Comparison of ENCODE assay signal across 16 cellular contexts in the genomic region with DNA sequence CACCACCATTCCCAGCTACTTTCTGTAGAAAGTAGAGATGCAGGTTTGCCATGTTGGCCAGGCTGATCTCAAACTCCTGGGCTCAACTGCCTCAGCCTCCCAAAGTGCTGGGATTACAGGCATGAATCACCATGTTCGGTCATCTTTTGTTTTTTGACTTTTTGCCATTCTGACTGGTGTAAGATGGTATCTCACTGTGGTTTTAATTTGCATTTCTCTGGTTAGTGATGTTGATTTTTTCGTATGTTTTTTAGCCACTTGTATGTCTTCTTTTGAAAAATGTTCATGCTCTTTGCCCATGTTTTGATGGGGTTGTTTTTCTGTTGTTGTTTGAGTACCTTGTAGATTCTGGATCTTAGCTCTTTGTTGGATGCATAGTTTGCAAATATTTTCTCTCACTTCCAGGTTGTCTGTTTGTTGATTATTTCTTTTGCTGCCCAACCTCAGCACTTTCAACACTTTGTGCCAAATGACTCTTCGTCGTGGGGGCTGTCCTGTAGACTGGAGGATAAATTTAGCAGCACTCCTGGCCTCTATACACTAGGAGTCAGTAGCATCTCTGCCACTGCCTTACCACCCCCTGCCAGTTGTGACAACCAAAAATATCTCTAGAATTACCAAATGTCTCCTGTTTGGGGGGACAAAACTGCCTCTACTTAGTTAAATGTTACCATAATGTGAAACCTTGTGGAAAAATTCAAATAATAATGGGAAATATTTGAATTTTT. TPM values are rescaled to one million over a fixed set of nuclear protein-coding genes. Genes with fewer than 3 reads are reported as not detected.
DNase-seq lines count a peak whose midpoint lies in the region; ATAC-seq, FAIRE-seq and TF ChIP-seq lines count a peak whose summit lies in the region.
"Had no signal": no experiment of that assay in that cellular context is flagged by ENCODE, and none has a peak within 500 bp of the region (broad histone marks: within the 10 kb centered on the region; RNA-seq: fewer than 3 reads in every experiment).

No MANE protein-coding gene starts in this region.

- no peaks in the 10 kb centered on the region for H3K9me3 ChIP-seq in GM12878 (replicated peaks; ENCODE audit: control insufficient read depth, insufficient read depth, low read length)
- H3K9me3 ChIP-seq: tibial artery had no signal

- no peaks in the 10 kb centered on the region for H3K9me3 Mint-ChIP-seq in activated CD4-positive, alpha-beta T cell treated with anti-CD3 and anti-CD28 coated beads for 36 hours (ENCODE audit: low read depth)
- H3K9me3 Mint-ChIP-seq: nephron had no signal

- H3K27ac Mint-ChIP-seq in activated CD4-positive, alpha-beta T cell treated with anti-CD3 and anti-CD28 coated beads for 36 hours = no peak overlapping the region
- H3K27ac Mint-ChIP-seq: nephron had no signal

- POLR2A ChIA-PET in activated CD4-positive, alpha-beta T cell treated with anti-CD3 and anti-CD28 coated beads for 36 hours (lab: Charles Lee) = interaction anchor here (0.6 kb wide), 1 partner anchor 28 kb away, joined by 3 read pairs; no protein-coding TSS in a partner anchor
- POLR2A ChIA-PET in GM12878 (lab: Charles Lee) = no interaction called here

- CTCF ChIA-PET in activated CD4-positive, alpha-beta T cell treated with anti-CD3 and anti-CD28 coated beads for 36 hours (lab: Charles Lee) = no interaction called here
- CTCF ChIA-PET in GM12878 (lab: Yijun Ruan, JAX) = interaction anchor here (0.9 to 3.1 kb wide), 3 partner anchors 8 to 190 kb away, joined by 3 to 10 read pairs (median 4); no protein-coding TSS in a partner anchor

- FAIRE-seq in GM12878 (lab: Jason Lieb, UNC) = no peak
- FAIRE-seq: A204.1 had no signal

- H3K79me2 ChIP-seq in GM12878 (ENCODE audit: control insufficient read depth, insufficient read depth, low read length) = no peaks in the 10 kb centered on the region

- H3K4me3 Mint-ChIP-seq in activated CD4-positive, alpha-beta T cell treated with anti-CD3 and anti-CD28 coated beads for 36 hours = no peak overlapping the region
- H3K4me3 Mint-ChIP-seq: nephron had no signal

- H2AFZ ChIP-seq in GM12878 (ENCODE audit: control insufficient read depth, low read depth, low read length) = no peak overlapping the region

- no peaks in the 10 kb centered on the region for H3K4me1 ChIP-seq in GM12878 (ENCODE audit: control insufficient read depth, insufficient read depth, low read length)
- H3K4me1 ChIP-seq: tibial artery had no signal

- H4K20me1 ChIP-seq in GM12878 (ENCODE audit: control insufficient read depth, insufficient read depth) = no peaks in the 10 kb centered on the region

- H3K4me1 Mint-ChIP-seq in activated CD4-positive, alpha-beta T cell treated with anti-CD3 and anti-CD28 coated beads for 36 hours = peaks cover 9% of the 10 kb centered on the region

- no peak overlapping the region for H3K4me2 ChIP-seq in GM12878 (ENCODE audit: control insufficient read depth, insufficient read depth)

- no peak for TF ChIP-seq POLR2A in GM12878 (IDR thresholded peaks at IDR 0.05; ENCODE audit: low read depth, low read length)

- H3K36me3 Mint-ChIP-seq in activated CD4-positive, alpha-beta T cell treated with anti-CD3 and anti-CD28 coated beads for 36 hours (ENCODE audit: low read depth) = no peaks in the 10 kb centered on the region

- DNase-seq in activated CD4-positive, alpha-beta T cell treated with anti-CD3 and anti-CD28 coated beads for 36 hours = no peak
- no peak for DNase-seq in activated CD4-positive, alpha-beta T cell treated with anti-CD3 and anti-CD28 coated beads for 1 hour
- no peak for DNase-seq in GM12878 (ENCODE audit: low read depth, low spot score)
- DNase-seq in renal cortical epithelial cell (ENCODE audit: low read depth) = peak; percentile 36
- DNase-seq in NCI-H1105 (lab: John Stamatoyannopoulos, UW) = no peak
- DNase-seq in NCI-H774 (lab: John Stamatoyannopoulos, UW) = no peak
- no peak for DNase-seq in NCI-H2029 (lab: John Stamatoyannopoulos, UW)
- DNase-seq: activated gamma-delta T cell; effector CD8-positive, alpha-beta T cell; NCI-H1048; stimulated activated CD4-positive, alpha-beta T cell treated with anti-CD3 and anti-CD28 coated beads, Interleukin-1b, Interleukin-23, amount 100 ng/mL, for 48 hours; T1000; tibial artery had no signal

- H3K27me3 Mint-ChIP-seq in activated CD4-positive, alpha-beta T cell treated with anti-CD3 and anti-CD28 coated beads for 36 hours = peaks cover 5% of the 10 kb centered on the region

- no peak overlapping the region for H3K9ac ChIP-seq in GM12878 (ENCODE audit: control insufficient read depth, insufficient read depth, low read length)

- SMC1A ChIA-PET in GM12878 (lab: Charles Lee; ENCODE audit: uncharacterized antibody, unreplicated experiment) = no interaction called here

- no peak for TF ChIP-seq EP300 in GM12878 (IDR thresholded peaks at IDR 0.05; ENCODE audit: borderline replicate concordance in 1 of 2, control insufficient read depth in 1 of 2, low read depth in 2 of 2, low read length in 2 of 2)

- ATAC-seq in activated CD4-positive, alpha-beta T cell treated with anti-CD3 and anti-CD28 coated beads for 36 hours = peak; percentile 71
- ATAC-seq in HG03439 (IDR thresholded peaks at IDR 0.05; ENCODE audit: unreplicated experiment) = peak; percentile 56
- ATAC-seq in GM12878 = peak; percentile 75

- 16% methylated on average over 4 of the region's 4 CpGs for WGBS in GM12878 (ENCODE audit: insufficient coverage, insufficient replicate concordance, low lambda C conversion rate, missing lambda C conversion rate)

- no peaks in the 10 kb centered on the region for H3K27me3 ChIP-seq in GM12878 (replicated peaks in 1 of 2; ENCODE audit: control insufficient read depth in 2 of 2, insufficient read depth in 2 of 2, low read length in 1 of 2)
- H3K27me3 ChIP-seq: tibial artery had no signal

- no peak overlapping the region for H3K4me3 ChIP-seq in GM12878
- H3K4me3 ChIP-seq: tibial artery had no signal

- in situ Hi-C loops in GM12878 (cut with MboI) = no loop called here

- no peak for TF ChIP-seq RAD21 in GM12878 (IDR thresholded peaks at IDR 0.05; ENCODE audit: insufficient read depth, low read depth, low read length)

- no TSS peak for BruUV-seq in GM12878 (replicated peaks; lab: Mats Ljungman, UMichigan)

- TF ChIP-seq CTCF in GM12878 (IDR thresholded peaks at IDR 0.05 in 2 of 3, conservative IDR thresholded peaks at IDR 0.05 in 1 of 3; ENCODE audit: control insufficient read depth in 2 of 3, extremely low read depth in 1 of 3, insufficient read depth in 1 of 3, low read depth in 3 of 3, low read length in 3 of 3) = no peak

- intact Hi-C loops in activated CD4-positive, alpha-beta T cell treated with anti-CD3 and anti-CD28 coated beads for 36 hours (cut with DNase I, micrococcal nuclease) = loop anchor here (10.0 kb wide), 2 partner anchors 563 to 1013 kb away; no protein-coding TSS in a partner anchor
- intact Hi-C loops in GM12878 (cut with micrococcal nuclease; ENCODE audit: unreplicated experiment) = loop anchor here (10.0 kb wide), 1 partner anchor 1013 kb away; no protein-coding TSS in a partner anchor

- H3K36me3 ChIP-seq in GM12878 (ENCODE audit: control insufficient read depth in 2 of 2, insufficient read depth in 2 of 2, low read length in 1 of 2) = no peaks in the 10 kb centered on the region

- RAD21 ChIA-PET in GM12878 (lab: Charles Lee; ENCODE audit: unreplicated experiment) = interaction anchor here (0.9 kb wide), 1 partner anchor 100 kb away, joined by 3 read pairs; no protein-coding TSS in a partner anchor

- no peak overlapping the region for H3K27ac ChIP-seq in GM12878 (ENCODE audit: control insufficient read depth, insufficient read depth)
- H3K27ac ChIP-seq: tibial artery had no signal

RNA-seq across cellular contexts. Expression of gene CPED1, which starts 6.5 kb away (rescaled TPM):
- total RNA-seq in activated CD4-positive, alpha-beta T cell treated with anti-CD3 and anti-CD28 coated beads for 36 hours = not detected
- total RNA-seq in GM12878 (2013; cell fraction: nucleolus; rRNA removed) = 0.20 and 0.38 TPM in 2 replicates
- total RNA-seq in GM12878 (2014; rRNA removed) = 0.05 and 0.11 TPM in 2 replicates
- total RNA-seq in GM12878 (2014; rRNA removed; fragmentation: Illumina TruSeq; extraction: Trizol) = not detected in 2 replicates
- total RNA-seq in GM12878 (2021) = 0.21 and 0.77 TPM in 2 replicates
- not detected for polyA plus RNA-seq in GM12878 (2011; ENCODE audit: low read depth)
- polyA plus RNA-seq in GM12878 (2011; rRNA removed) = 0.04 and 0.10 TPM in 2 replicates
- 0.12 TPM in 1 of 2 replicates, not detected in the other for polyA plus RNA-seq in GM12878 (2011; cell fraction: cytosol; rRNA removed)
- 0.03 and 0.06 TPM in 2 replicates for polyA plus RNA-seq in GM12878 (2011; cell fraction: nucleus; rRNA removed)
- polyA plus RNA-seq in GM12878 (2012) = 0.06 TPM in 1 of 2 replicates, not detected in the other
- 0.01 TPM in 1 of 2 replicates, not detected in the other for polyA plus RNA-seq in GM12878 (2014; fragmentation: Illumina TruSeq; extraction: Trizol)
- polyA plus RNA-seq in GM12878 (2014; fragmentation: Nextera tagmentation; extraction: Ambion mirVana) = under 1 TPM; 0.02 to 0.05 TPM
- 0.40 TPM in 1 of 2 replicates, not detected in the other for polyA plus RNA-seq in GM12878 (2014; rRNA removed)
- under 1 TPM; 0.05 to 0.19 TPM for polyA plus RNA-seq in GM12878 (2016; fragmentation: Nextera tagmentation; extraction: Ambion mirVana)
- polyA minus RNA-seq in GM12878 (2011; rRNA and poly(A)+ RNA removed) = 0.15 and 0.31 TPM in 2 replicates
- polyA minus RNA-seq in GM12878 (2011; cell fraction: cytosol; rRNA and poly(A)+ RNA removed) = not detected in 2 replicates
- polyA minus RNA-seq in GM12878 (2011; cell fraction: nucleus; rRNA and poly(A)+ RNA removed) = 0.29 and 0.36 TPM in 2 replicates
- 0.52 and 1.1 TPM in 2 replicates for total RNA-seq in renal cortical epithelial cell

RNA-seq across cellular contexts. Expression of gene ING3, which starts 31.5 kb away (rescaled TPM):
- 10 to 100 TPM; 23.4 to 26.5 TPM for total RNA-seq in activated CD4-positive, alpha-beta T cell treated with anti-CD3 and anti-CD28 coated beads for 36 hours
- total RNA-seq in GM12878 (2013; cell fraction: nucleolus; rRNA removed) = 47.7 and 58.3 TPM in 2 replicates
- total RNA-seq in GM12878 (2014; rRNA removed) (12.9 and 13.2 TPM in 2 replicates), GM12878 (2014; rRNA removed; fragmentation: Illumina TruSeq; extraction: Trizol) (18.4 and 21.1 TPM in 2 replicates), GM12878 (2021) (15.2 and 15.5 TPM in 2 replicates), renal cortical epithelial cell (18.6 and 20.4 TPM in 2 replicates)
- 10.7 TPM for polyA plus RNA-seq in GM12878 (2011; ENCODE audit: low read depth)
- polyA plus RNA-seq in GM12878 (2011; rRNA removed) (40.3 and 57.9 TPM in 2 replicates), GM12878 (2014; fragmentation: Illumina TruSeq; extraction: Trizol) (24.7 and 28.0 TPM in 2 replicates), GM12878 (2014; fragmentation: Nextera tagmentation; extraction: Ambion mirVana) (10 to 100 TPM; 44.3 to 60.8 TPM), GM12878 (2014; rRNA removed) (9.8 and 12.1 TPM in 2 replicates), GM12878 (2016; fragmentation: Nextera tagmentation; extraction: Ambion mirVana) (10 to 100 TPM; 33.0 to 41.1 TPM)
- 12.5 and 13.1 TPM in 2 replicates for polyA plus RNA-seq in GM12878 (2011; cell fraction: cytosol; rRNA removed)
- 23.3 and 27.5 TPM in 2 replicates for polyA plus RNA-seq in GM12878 (2011; cell fraction: nucleus; rRNA removed)
- 15.1 and 15.7 TPM in 2 replicates for polyA plus RNA-seq in GM12878 (2012)
- polyA minus RNA-seq in GM12878 (2011; rRNA and poly(A)+ RNA removed) = 29.3 and 49.2 TPM in 2 replicates
- polyA minus RNA-seq in GM12878 (2011; cell fraction: cytosol; rRNA and poly(A)+ RNA removed) = 6.7 and 13.0 TPM in 2 replicates
- polyA minus RNA-seq in GM12878 (2011; cell fraction: nucleus; rRNA and poly(A)+ RNA removed) = 26.7 and 28.2 TPM in 2 replicates
